1 cellular context compared by ENCODE assay signal in the genomic region with DNA sequence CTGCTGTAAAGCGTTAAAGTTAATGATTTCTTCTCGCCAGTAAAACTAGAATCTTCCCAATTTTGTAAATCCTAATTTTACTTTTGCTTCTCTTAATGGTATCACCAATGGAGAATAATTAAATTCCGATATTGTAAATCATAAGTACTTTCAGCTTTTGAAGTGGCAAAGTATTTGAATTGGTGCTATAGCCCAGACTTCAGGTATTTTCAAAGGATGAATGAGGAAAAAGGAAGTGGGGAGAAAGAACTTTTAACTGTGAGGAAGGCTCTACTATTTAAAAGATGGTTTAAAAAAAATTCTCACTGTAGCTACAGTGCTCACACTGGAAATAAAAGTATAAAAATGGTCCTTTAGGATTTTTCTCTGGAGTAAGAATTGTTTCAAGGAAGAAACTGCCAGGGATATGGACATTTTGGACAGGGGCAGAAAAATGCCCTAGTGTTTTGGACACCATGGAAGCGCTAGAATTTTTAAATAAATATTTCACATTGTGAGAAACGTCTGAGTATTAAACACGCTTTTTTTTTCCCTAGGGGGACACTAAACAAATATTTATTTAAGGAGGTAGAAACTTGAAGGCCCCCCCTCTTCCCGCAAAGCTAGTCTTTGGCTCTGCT.
TF ChIP-seq lines count a peak whose summit lies in the region.

No MANE protein-coding gene starts in this region.

TF ChIP-seq in K562, 482 proteins besides CTCF, POLR2A, EP300 and RAD21 (continued from another document):
- TF ChIP-seq, protein P1, sequence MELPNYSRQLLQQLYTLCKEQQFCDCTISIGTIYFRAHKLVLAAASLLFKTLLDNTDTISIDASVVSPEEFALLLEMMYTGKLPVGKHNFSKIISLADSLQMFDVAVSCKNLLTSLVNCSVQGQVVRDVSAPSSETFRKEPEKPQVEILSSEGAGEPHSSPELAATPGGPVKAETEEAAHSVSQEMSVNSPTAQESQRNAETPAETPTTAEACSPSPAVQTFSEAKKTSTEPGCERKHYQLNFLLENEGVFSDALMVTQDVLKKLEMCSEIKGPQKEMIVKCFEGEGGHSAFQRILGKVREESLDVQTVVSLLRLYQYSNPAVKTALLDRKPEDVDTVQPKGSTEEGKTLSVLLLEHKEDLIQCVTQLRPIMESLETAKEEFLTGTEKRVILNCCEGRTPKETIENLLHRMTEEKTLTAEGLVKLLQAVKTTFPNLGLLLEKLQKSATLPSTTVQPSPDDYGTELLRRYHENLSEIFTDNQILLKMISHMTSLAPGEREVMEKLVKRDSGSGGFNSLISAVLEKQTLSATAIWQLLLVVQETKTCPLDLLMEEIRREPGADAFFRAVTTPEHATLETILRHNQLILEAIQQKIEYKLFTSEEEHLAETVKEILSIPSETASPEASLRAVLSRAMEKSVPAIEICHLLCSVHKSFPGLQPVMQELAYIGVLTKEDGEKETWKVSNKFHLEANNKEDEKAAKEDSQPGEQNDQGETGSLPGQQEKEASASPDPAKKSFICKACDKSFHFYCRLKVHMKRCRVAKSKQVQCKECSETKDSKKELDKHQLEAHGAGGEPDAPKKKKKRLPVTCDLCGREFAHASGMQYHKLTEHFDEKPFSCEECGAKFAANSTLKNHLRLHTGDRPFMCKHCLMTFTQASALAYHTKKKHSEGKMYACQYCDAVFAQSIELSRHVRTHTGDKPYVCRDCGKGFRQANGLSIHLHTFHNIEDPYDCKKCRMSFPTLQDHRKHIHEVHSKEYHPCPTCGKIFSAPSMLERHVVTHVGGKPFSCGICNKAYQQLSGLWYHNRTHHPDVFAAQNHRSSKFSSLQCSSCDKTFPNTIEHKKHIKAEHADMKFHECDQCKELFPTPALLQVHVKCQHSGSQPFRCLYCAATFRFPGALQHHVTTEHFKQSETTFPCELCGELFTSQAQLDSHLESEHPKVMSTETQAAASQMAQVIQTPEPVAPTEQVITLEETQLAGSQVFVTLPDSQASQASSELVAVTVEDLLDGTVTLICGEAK (IDR thresholded peaks at IDR 0.05) = 0 out of 2 replicates have a peak, but pooled peaks have one; percentile 33
- TF ChIP-seq, protein P1 (CRISPR knock-in tag; IDR thresholded peaks at IDR 0.05) = no peak
- TF ChIP-seq ZNF277 (CRISPR knock-in tag; IDR thresholded peaks at IDR 0.05; ENCODE audit: borderline replicate concordance) (no peak), CEBPG (CRISPR knock-in tag; IDR thresholded peaks at IDR 0.05) (no peak), CEBPG (tag; conservative IDR thresholded peaks at IDR 0.05 in 1 of 2, IDR thresholded peaks at IDR 0.05 in 1 of 2) (no peak), KLF13 (tag; IDR thresholded peaks at IDR 0.05; ENCODE audit: borderline replicate concordance, low read depth) (no peak), MCM7 (IDR thresholded peaks at IDR 0.05) (no peak), RUNX1 (IDR thresholded peaks at IDR 0.05; ENCODE audit: low read depth) (no peak), RERE (CRISPR knock-in tag; IDR thresholded peaks at IDR 0.05; ENCODE audit: borderline replicate concordance) (no peak), ERF (CRISPR knock-in tag; IDR thresholded peaks at IDR 0.05) (no peak), ZNF280A (IDR thresholded peaks at IDR 0.05; ENCODE audit: low read depth, partially characterized antibody) (no peak), ASH1L (IDR thresholded peaks at IDR 0.05; ENCODE audit: borderline replicate concordance, low read depth, partially characterized antibody) (no peak), CCAR2 (IDR thresholded peaks at IDR 0.05; ENCODE audit: low read depth, low read length) (no peak), SNIP1 (IDR thresholded peaks at IDR 0.05; ENCODE audit: low read depth) (no peak), MEIS2 (IDR thresholded peaks at IDR 0.05; ENCODE audit: partially characterized antibody) (no peak), SNRNP70 (optimal IDR thresholded peaks at IDR 0.05; ENCODE audit: low read depth, low read length) (no peak), MCM2 (IDR thresholded peaks at IDR 0.05; ENCODE audit: low read depth) (no peak), XRCC5 (IDR thresholded peaks at IDR 0.05; ENCODE audit: low read depth, low read length) (no peak), CREB3L1 (IDR thresholded peaks at IDR 0.05; ENCODE audit: borderline replicate concordance, low read depth) (no peak), ZEB2 (IDR thresholded peaks at IDR 0.05) (no peak)
- TF ChIP-seq, protein P2, sequence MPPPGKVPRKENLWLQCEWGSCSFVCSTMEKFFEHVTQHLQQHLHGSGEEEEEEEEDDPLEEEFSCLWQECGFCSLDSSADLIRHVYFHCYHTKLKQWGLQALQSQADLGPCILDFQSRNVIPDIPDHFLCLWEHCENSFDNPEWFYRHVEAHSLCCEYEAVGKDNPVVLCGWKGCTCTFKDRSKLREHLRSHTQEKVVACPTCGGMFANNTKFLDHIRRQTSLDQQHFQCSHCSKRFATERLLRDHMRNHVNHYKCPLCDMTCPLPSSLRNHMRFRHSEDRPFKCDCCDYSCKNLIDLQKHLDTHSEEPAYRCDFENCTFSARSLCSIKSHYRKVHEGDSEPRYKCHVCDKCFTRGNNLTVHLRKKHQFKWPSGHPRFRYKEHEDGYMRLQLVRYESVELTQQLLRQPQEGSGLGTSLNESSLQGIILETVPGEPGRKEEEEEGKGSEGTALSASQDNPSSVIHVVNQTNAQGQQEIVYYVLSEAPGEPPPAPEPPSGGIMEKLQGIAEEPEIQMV (tag; conservative IDR thresholded peaks at IDR 0.05; ENCODE audit: low read depth) = no peak
- TF ChIP-seq, protein P3, sequence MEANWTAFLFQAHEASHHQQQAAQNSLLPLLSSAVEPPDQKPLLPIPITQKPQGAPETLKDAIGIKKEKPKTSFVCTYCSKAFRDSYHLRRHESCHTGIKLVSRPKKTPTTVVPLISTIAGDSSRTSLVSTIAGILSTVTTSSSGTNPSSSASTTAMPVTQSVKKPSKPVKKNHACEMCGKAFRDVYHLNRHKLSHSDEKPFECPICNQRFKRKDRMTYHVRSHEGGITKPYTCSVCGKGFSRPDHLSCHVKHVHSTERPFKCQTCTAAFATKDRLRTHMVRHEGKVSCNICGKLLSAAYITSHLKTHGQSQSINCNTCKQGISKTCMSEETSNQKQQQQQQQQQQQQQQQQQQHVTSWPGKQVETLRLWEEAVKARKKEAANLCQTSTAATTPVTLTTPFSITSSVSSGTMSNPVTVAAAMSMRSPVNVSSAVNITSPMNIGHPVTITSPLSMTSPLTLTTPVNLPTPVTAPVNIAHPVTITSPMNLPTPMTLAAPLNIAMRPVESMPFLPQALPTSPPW (CRISPR knock-in tag; IDR thresholded peaks at IDR 0.05) = no peak
- TF ChIP-seq, protein P4, sequence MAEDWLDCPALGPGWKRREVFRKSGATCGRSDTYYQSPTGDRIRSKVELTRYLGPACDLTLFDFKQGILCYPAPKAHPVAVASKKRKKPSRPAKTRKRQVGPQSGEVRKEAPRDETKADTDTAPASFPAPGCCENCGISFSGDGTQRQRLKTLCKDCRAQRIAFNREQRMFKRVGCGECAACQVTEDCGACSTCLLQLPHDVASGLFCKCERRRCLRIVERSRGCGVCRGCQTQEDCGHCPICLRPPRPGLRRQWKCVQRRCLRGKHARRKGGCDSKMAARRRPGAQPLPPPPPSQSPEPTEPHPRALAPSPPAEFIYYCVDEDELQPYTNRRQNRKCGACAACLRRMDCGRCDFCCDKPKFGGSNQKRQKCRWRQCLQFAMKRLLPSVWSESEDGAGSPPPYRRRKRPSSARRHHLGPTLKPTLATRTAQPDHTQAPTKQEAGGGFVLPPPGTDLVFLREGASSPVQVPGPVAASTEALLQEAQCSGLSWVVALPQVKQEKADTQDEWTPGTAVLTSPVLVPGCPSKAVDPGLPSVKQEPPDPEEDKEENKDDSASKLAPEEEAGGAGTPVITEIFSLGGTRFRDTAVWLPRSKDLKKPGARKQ (CRISPR knock-in tag; IDR thresholded peaks at IDR 0.05) = no peak
